Comparison of ENCODE assay signal across 10 cellular contexts in the genomic region with DNA sequence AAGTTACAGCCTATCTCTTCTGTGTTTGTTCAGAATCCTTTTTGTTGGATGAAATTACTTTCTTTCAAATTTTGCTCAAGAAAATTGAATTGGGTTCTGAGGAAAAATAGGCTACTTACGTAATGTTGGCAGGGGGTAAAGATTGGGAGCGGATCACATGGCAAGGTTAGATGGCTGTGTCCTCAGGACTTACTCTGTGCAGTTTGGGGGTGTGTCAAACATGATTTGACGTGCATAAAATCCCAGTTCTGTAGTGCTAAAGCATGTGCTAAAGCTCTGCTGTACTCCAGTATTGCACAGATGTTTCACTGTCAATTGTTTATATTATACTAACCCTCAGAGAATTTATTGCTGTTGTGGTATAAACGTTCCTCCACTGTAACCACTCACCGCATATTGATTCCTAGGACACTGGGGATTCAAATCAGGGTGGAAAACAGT. TPM values are rescaled to one million over a fixed set of nuclear protein-coding genes. Genes with fewer than 3 reads are reported as not detected.
DNase-seq lines count a peak whose midpoint lies in the region; ATAC-seq and TF ChIP-seq lines count a peak whose summit lies in the region.
"Had no signal": no experiment of that assay in that cellular context is flagged by ENCODE, and none has a peak within 500 bp of the region (broad histone marks: within the 10 kb centered on the region; RNA-seq: fewer than 3 reads in every experiment).

No MANE protein-coding gene starts in this region.

- POLR2A ChIA-PET in activated CD4-positive, alpha-beta T cell treated with anti-CD3 and anti-CD28 coated beads, Interleukin-2, amount 10 ng/mL, durations not matched to agents 7 days and 5 days (lab: Charles Lee) = no interaction called here

- H3K36me3 ChIP-seq in gastroesophageal sphincter (no peaks in the 10 kb centered on the region), thoracic aorta (no peaks in the 10 kb centered on the region)

- H3K27ac ChIP-seq in gastroesophageal sphincter (peak overlapping the region in 2 of 4 donors; percentile 90 to 92), thoracic aorta (peak overlapping the region in 1 of 2 donors; percentile 93)

- no peaks in the 10 kb centered on the region for H3K9me3 ChIP-seq in gastroesophageal sphincter
- H3K9me3 ChIP-seq in thoracic aorta = no peaks in the 10 kb centered on the region

- H3K27me3 ChIP-seq in gastroesophageal sphincter (peaks cover 11% of the 10 kb centered on the region), thoracic aorta (replicated peaks; ENCODE audit: insufficient read depth) (no peaks in the 10 kb centered on the region)

- ATAC-seq in gastroesophageal sphincter = peak; percentile 24
- ATAC-seq in thoracic aorta (ENCODE audit: insufficient number of reproducible peaks, low FRiP score, low read depth) = no peak
- no peak for ATAC-seq in GM18858 (IDR thresholded peaks at IDR 0.05; ENCODE audit: unreplicated experiment)

- no peak for TF ChIP-seq POLR2A in gastroesophageal sphincter (IDR thresholded peaks at IDR 0.05)

- TF ChIP-seq CTCF in gastroesophageal sphincter (IDR thresholded peaks at IDR 0.05) (no peak), thoracic aorta (IDR thresholded peaks at IDR 0.05) (no peak)

- peaks cover 55% of the 10 kb centered on the region for H3K27me3 Mint-ChIP-seq in activated CD4-positive, alpha-beta T cell treated with anti-CD3 and anti-CD28 coated beads, Interleukin-2, amount 10 ng/mL, durations not matched to agents 7 days and 5 days
- no peaks in the 10 kb centered on the region for H3K27me3 Mint-ChIP-seq in activated naive CD8-positive, alpha-beta T cell treated with anti-CD3 and anti-CD28 coated beads for 36 hours

- DNase-seq in activated CD4-positive, alpha-beta T cell treated with anti-CD3 and anti-CD28 coated beads, Interleukin-2, amount 10 ng/mL, durations not matched to agents 7 days and 5 days = no peak
- no peak for DNase-seq in activated CD4-positive, alpha-beta T cell treated with anti-CD3 and anti-CD28 coated beads, Interleukin-2, amount 50 U/mL, for 4 hours
- DNase-seq in activated naive CD8-positive, alpha-beta T cell treated with anti-CD3 and anti-CD28 coated beads for 36 hours = no peak
- no peak for DNase-seq in thoracic aorta (ENCODE audit: low spot score)
- DNase-seq in Kasumi-1 (lab: John Stamatoyannopoulos, UW) = no peak
- no peak for DNase-seq in NCI-H146 (lab: John Stamatoyannopoulos, UW)
- DNase-seq: C1 segment of cervical spinal cord; stimulated activated CD4-positive, alpha-beta T cell treated with anti-CD3 and anti-CD28 coated beads, Interleukin-4, amount 100 ng/mL, for 24 hours had no signal

- CTCF ChIA-PET in activated CD4-positive, alpha-beta T cell treated with anti-CD3 and anti-CD28 coated beads, Interleukin-2, amount 10 ng/mL, durations not matched to agents 7 days and 5 days (lab: Charles Lee) = interaction anchor here (1.2 to 3.0 kb wide), 4 partner anchors 10 to 32 kb away, joined by 4 to 12 read pairs (median 6); no protein-coding TSS in a partner anchor

- peaks cover 2% of the 10 kb centered on the region for H3K36me3 Mint-ChIP-seq in activated CD4-positive, alpha-beta T cell treated with anti-CD3 and anti-CD28 coated beads, Interleukin-2, amount 10 ng/mL, durations not matched to agents 7 days and 5 days (ENCODE audit: low read depth)
- H3K36me3 Mint-ChIP-seq in activated naive CD8-positive, alpha-beta T cell treated with anti-CD3 and anti-CD28 coated beads for 36 hours = peaks cover 23% of the 10 kb centered on the region

- H3K4me1 ChIP-seq in gastroesophageal sphincter (peaks cover 0 to 60% (median 7%) of the 10 kb centered on the region in 3 donors), thoracic aorta (ENCODE audit: control insufficient read depth in 1 of 2, low read depth in 2 of 2) (peaks cover 4 to 41% of the 10 kb centered on the region in 2 donors)

- H3K27ac Mint-ChIP-seq in activated CD4-positive, alpha-beta T cell treated with anti-CD3 and anti-CD28 coated beads, Interleukin-2, amount 10 ng/mL, durations not matched to agents 7 days and 5 days = no peak overlapping the region
- H3K27ac Mint-ChIP-seq in activated naive CD8-positive, alpha-beta T cell treated with anti-CD3 and anti-CD28 coated beads for 36 hours = peak overlapping the region; percentile 94

- H3K4me3 Mint-ChIP-seq in activated CD4-positive, alpha-beta T cell treated with anti-CD3 and anti-CD28 coated beads, Interleukin-2, amount 10 ng/mL, durations not matched to agents 7 days and 5 days = peak overlapping the region; percentile 81
- H3K4me3 Mint-ChIP-seq in activated naive CD8-positive, alpha-beta T cell treated with anti-CD3 and anti-CD28 coated beads for 36 hours = peak overlapping the region; percentile 97

- peaks cover 66% of the 10 kb centered on the region for H3K4me1 Mint-ChIP-seq in activated CD4-positive, alpha-beta T cell treated with anti-CD3 and anti-CD28 coated beads, Interleukin-2, amount 10 ng/mL, durations not matched to agents 7 days and 5 days
- peaks cover 76% of the 10 kb centered on the region for H3K4me1 Mint-ChIP-seq in activated naive CD8-positive, alpha-beta T cell treated with anti-CD3 and anti-CD28 coated beads for 36 hours

- no peaks in the 10 kb centered on the region for H3K9me3 Mint-ChIP-seq in activated CD4-positive, alpha-beta T cell treated with anti-CD3 and anti-CD28 coated beads, Interleukin-2, amount 10 ng/mL, durations not matched to agents 7 days and 5 days
- H3K9me3 Mint-ChIP-seq in activated naive CD8-positive, alpha-beta T cell treated with anti-CD3 and anti-CD28 coated beads for 36 hours = no peaks in the 10 kb centered on the region

- 32 to 33% methylated on average over 5 of the region's 5 CpGs for WGBS in gastroesophageal sphincter (ENCODE audit: low coverage in 1 of 2), 2 donors

- no peak for TF ChIP-seq EP300 in gastroesophageal sphincter (IDR thresholded peaks at IDR 0.05)

- H3K4me3 ChIP-seq in gastroesophageal sphincter (no peak overlapping the region), thoracic aorta (peak overlapping the region; percentile 81)

RNA-seq across cellular contexts. Expression of a gene that starts 2.6 kb away (rescaled TPM):
- 1 to 10 TPM; 6.1 to 7.2 TPM for total RNA-seq in activated CD4-positive, alpha-beta T cell treated with anti-CD3 and anti-CD28 coated beads, Interleukin-2, amount 10 ng/mL, durations not matched to agents 7 days and 5 days
- 1 to 10 TPM; 8.4 to 9.9 TPM for total RNA-seq in activated naive CD8-positive, alpha-beta T cell treated with anti-CD3 and anti-CD28 coated beads for 36 hours
- total RNA-seq in gastroesophageal sphincter (10 to 100 TPM; 18.7 to 26.1 (median 23.2) TPM), thoracic aorta (10 to 100 TPM; 47.4 to 57.4 TPM)
